22 cellular contexts compared by ENCODE assay signal in the genomic region with DNA sequence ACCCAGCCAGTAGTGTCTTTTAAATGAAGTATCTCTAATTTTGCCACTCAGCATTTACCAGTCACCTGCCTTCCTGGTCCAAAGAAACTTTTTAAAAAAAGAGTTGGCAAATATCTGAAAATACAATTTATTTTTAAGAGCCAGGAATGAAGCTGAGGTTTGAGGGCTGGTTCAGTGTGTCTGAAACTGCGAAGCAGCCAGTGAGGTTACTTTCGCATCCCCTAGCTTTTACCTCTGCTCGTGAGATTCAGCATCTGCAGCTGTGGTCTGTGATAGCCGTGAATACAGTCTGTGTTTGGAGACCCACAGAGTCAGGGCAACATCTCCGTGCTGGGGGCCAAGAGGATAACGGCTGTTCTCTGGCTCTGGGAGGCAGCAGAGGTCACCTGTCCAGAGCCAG. TPM values are rescaled to one million over a fixed set of nuclear protein-coding genes. Genes with fewer than 3 reads are reported as not detected.
DNase-seq lines count a peak whose midpoint lies in the region; ATAC-seq, FAIRE-seq and TF ChIP-seq lines count a peak whose summit lies in the region.
"Had no signal": no experiment of that assay in that cellular context is flagged by ENCODE, and none has a peak within 500 bp of the region (broad histone marks: within the 10 kb centered on the region; RNA-seq: fewer than 3 reads in every experiment).

No MANE protein-coding gene starts in this region.

- POLR2A ChIA-PET in HepG2 (lab: Yijun Ruan, JAX) = interaction anchor here (1.8 to 2.3 kb wide), 2 partner anchors 10 to 14 kb away, joined by 4 to 8 read pairs; no protein-coding TSS in a partner anchor

- H3K27me3 Mint-ChIP-seq in T-helper 2 cell treated with Interferon-gamma antibody and Interleukin-4, amounts not matched to agents 5 μg/mL and 100 μg/mL, for 36 hours (ENCODE audit: low read depth) = no peaks in the 10 kb centered on the region

- no peak overlapping the region for H3K27ac Mint-ChIP-seq in T-helper 2 cell treated with Interferon-gamma antibody and Interleukin-4, amounts not matched to agents 5 μg/mL and 100 μg/mL, for 36 hours
- H3K27ac Mint-ChIP-seq in stimulated activated effector memory CD8-positive, alpha-beta T cell treated with anti-CD3 and anti-CD28 coated beads, Interleukin-12 subunit alpha, Interleukin-12 subunit beta, amount 100 ng/mL, for 72 hours = peak overlapping the region; percentile 96

- CTCF ChIA-PET in HepG2 (lab: Yijun Ruan, JAX; ENCODE audit: low intra/inter-chr PET ratio, low total read pairs) = no interaction called here

- WGBS in HepG2 (ENCODE audit: low lambda C conversion rate) = 57% methylated on average over 6 of the region's 6 CpGs
- WGBS in right lobe of liver (ENCODE audit: insufficient coverage, low coverage, low lambda C conversion rate, missing lambda C conversion rate) = 76% methylated on average over 4 of the region's 6 CpGs

- H3K9ac ChIP-seq in HepG2 (ENCODE audit: insufficient read depth, low read depth, low read length) = no peak overlapping the region

- no peak overlapping the region for H3K4me3 ChIP-seq in HepG2 (replicated peaks in 1 of 3; ENCODE audit: insufficient read depth in 1 of 3, low read depth in 2 of 3, low read length in 3 of 3)
- H3K4me3 ChIP-seq in right lobe of liver = no peak overlapping the region
- H3K4me3 ChIP-seq: ascending aorta, transverse colon had no signal

- TF ChIP-seq RAD21 in HepG2 (CRISPR knock-in tag; IDR thresholded peaks at IDR 0.05) = no peak

- H3K79me2 ChIP-seq in HepG2 (ENCODE audit: insufficient read depth, low read length) = no peaks in the 10 kb centered on the region

- H3K4me1 ChIP-seq in HepG2 (ENCODE audit: insufficient read depth, low read length) = peaks cover 38% of the 10 kb centered on the region
- H3K4me1 ChIP-seq in right lobe of liver = no peaks in the 10 kb centered on the region
- H3K4me1 ChIP-seq: ascending aorta had no signal

- in situ Hi-C loops in HepG2 (cut with HindIII; ENCODE audit: extremely low pct_ligation_motif_present, low pct_unique_long_range_greater_than_20kb) = no loop called here

- peaks cover 23% of the 10 kb centered on the region for H3K4me1 Mint-ChIP-seq in T-helper 2 cell treated with Interferon-gamma antibody and Interleukin-4, amounts not matched to agents 5 μg/mL and 100 μg/mL, for 36 hours (ENCODE audit: low read depth)
- H3K4me1 Mint-ChIP-seq in stimulated activated effector memory CD8-positive, alpha-beta T cell treated with anti-CD3 and anti-CD28 coated beads, Interleukin-12 subunit alpha, Interleukin-12 subunit beta, amount 100 ng/mL, for 72 hours = peaks cover 55% of the 10 kb centered on the region

- H2AFZ ChIP-seq in HepG2 (ENCODE audit: low read length) = no peak overlapping the region

- peak overlapping the region; percentile 85; the same call in 1 of the 2 replicates for H3K4me2 ChIP-seq in HepG2 (ENCODE audit: low read depth, low read length)

- no peak for TF ChIP-seq EP300 in HepG2 (IDR thresholded peaks at IDR 0.05; ENCODE audit: low read depth in 2 of 2, low read length in 2 of 2)
- TF ChIP-seq EP300 in HepG2 (CRISPR knock-in tag; IDR thresholded peaks at IDR 0.05; ENCODE audit: borderline replicate concordance) = no peak

- H3K9me3 ChIP-seq in HepG2 (ENCODE audit: low read length) (no peaks in the 10 kb centered on the region), right lobe of liver (no peaks in the 10 kb centered on the region)
- H3K9me3 ChIP-seq: ascending aorta, transverse colon had no signal

- no TSS peak for BruUV-seq in HepG2 (replicated peaks; lab: Mats Ljungman, UMichigan)

- H3K36me3 ChIP-seq in HepG2 (replicated peaks in 1 of 2; ENCODE audit: control insufficient read depth in 1 of 2, insufficient read depth in 2 of 2, low read length in 2 of 2) (no peaks in the 10 kb centered on the region), right lobe of liver (no peaks in the 10 kb centered on the region)
- H3K36me3 ChIP-seq: ascending aorta, transverse colon had no signal

- no peak for ATAC-seq in HepG2
- ATAC-seq in right lobe of liver = no peak
- peak; percentile 30 for ATAC-seq in HG02678 (IDR thresholded peaks at IDR 0.05; ENCODE audit: unreplicated experiment)
- no peak for ATAC-seq in stimulated activated effector memory CD8-positive, alpha-beta T cell treated with anti-CD3 and anti-CD28 coated beads, Interleukin-12 subunit alpha, Interleukin-12 subunit beta, amount 100 ng/mL, for 72 hours
- ATAC-seq: sciatic nerve had no signal

- no peak for TF ChIP-seq CTCF in HepG2 (CRISPR knock-in tag; IDR thresholded peaks at IDR 0.05)
- no peak for TF ChIP-seq CTCF in right lobe of liver (IDR thresholded peaks at IDR 0.05)

- FAIRE-seq in HepG2 (lab: Jason Lieb, UNC) = no peak
- FAIRE-seq: endometrium, kidney had no signal

- DNase-seq in HepG2 (ENCODE audit: low spot score) (no peak), right lobe of liver (no peak), NCI-H2171 treated with DMSO at 0.1 percent for 48 hours (lab: John Stamatoyannopoulos, UW) (no peak), epidermal melanocyte (ENCODE audit: insufficient read length, low spot score) (no peak)
- no peak for DNase-seq in T-helper 2 cell treated with Interferon-gamma antibody and Interleukin-4, amounts not matched to agents 5 μg/mL and 100 μg/mL, for 36 hours (ENCODE audit: low spot score)
- DNase-seq in stimulated activated effector memory CD8-positive, alpha-beta T cell treated with anti-CD3 and anti-CD28 coated beads, Interleukin-12 subunit alpha, Interleukin-12 subunit beta, amount 100 ng/mL, for 72 hours (ENCODE audit: low spot score in 2 of 2) = no peak
- no peak for DNase-seq in activated CD4-positive, alpha-beta T cell treated with anti-CD3 and anti-CD28 coated beads, Interleukin-2, amount 50 U/mL, for 4 hours
- DNase-seq: activated naive CD4-positive, alpha-beta T cell treated with anti-CD3 and anti-CD28 coated beads for 36 hours; activated T-cell treated with anti-CD3 and anti-CD28 coated beads for 4 hours; dermis blood vessel endothelial cell; EL; H7; kidney; NCI-H1092 treated with DMSO at 0.1 percent for 48 hours; NCI-H2029; NCI-H226; T-helper 9 cell; transverse colon had no signal

- intact Hi-C loops in HepG2 (cut with micrococcal nuclease; ENCODE audit: unreplicated experiment) = no loop called here
- intact Hi-C loops in right lobe of liver (cut with DNase I) = no loop called here

- H3K27me3 ChIP-seq in HepG2 (ENCODE audit: control insufficient read depth in 1 of 2, insufficient read depth in 2 of 2, low read length in 2 of 2) = peaks cover 0 to 1% of the 10 kb centered on the region in 2 experiments; a peak in 1 of 5 replicates
- no peaks in the 10 kb centered on the region for H3K27me3 ChIP-seq in right lobe of liver
- H3K27me3 ChIP-seq: ascending aorta had no signal

- no peaks in the 10 kb centered on the region for H4K20me1 ChIP-seq in HepG2 (ENCODE audit: insufficient read depth, low read length)

- no peaks in the 10 kb centered on the region for H3K9me3 Mint-ChIP-seq in T-helper 2 cell treated with Interferon-gamma antibody and Interleukin-4, amounts not matched to agents 5 μg/mL and 100 μg/mL, for 36 hours
- H3K9me3 Mint-ChIP-seq in stimulated activated effector memory CD8-positive, alpha-beta T cell treated with anti-CD3 and anti-CD28 coated beads, Interleukin-12 subunit alpha, Interleukin-12 subunit beta, amount 100 ng/mL, for 72 hours = no peaks in the 10 kb centered on the region

- H3K27ac ChIP-seq in HepG2 (ENCODE audit: extremely low read length, insufficient read depth, low read length) = no peak overlapping the region
- H3K27ac ChIP-seq in right lobe of liver = no peak overlapping the region
- H3K27ac ChIP-seq: ascending aorta, transverse colon had no signal

- peak overlapping the region; percentile 96 for H3K4me3 Mint-ChIP-seq in T-helper 2 cell treated with Interferon-gamma antibody and Interleukin-4, amounts not matched to agents 5 μg/mL and 100 μg/mL, for 36 hours
- peak overlapping the region; percentile 99 for H3K4me3 Mint-ChIP-seq in stimulated activated effector memory CD8-positive, alpha-beta T cell treated with anti-CD3 and anti-CD28 coated beads, Interleukin-12 subunit alpha, Interleukin-12 subunit beta, amount 100 ng/mL, for 72 hours

- no peak for TF ChIP-seq POLR2A in HepG2 (IDR thresholded peaks at IDR 0.05; ENCODE audit: insufficient read depth in 1 of 2, low read depth in 2 of 2, low read length in 2 of 2)
- no peak for TF ChIP-seq POLR2A in right lobe of liver (IDR thresholded peaks at IDR 0.05)

- peaks cover 51% of the 10 kb centered on the region for H3K36me3 Mint-ChIP-seq in T-helper 2 cell treated with Interferon-gamma antibody and Interleukin-4, amounts not matched to agents 5 μg/mL and 100 μg/mL, for 36 hours (ENCODE audit: low read depth)
- H3K36me3 Mint-ChIP-seq in stimulated activated effector memory CD8-positive, alpha-beta T cell treated with anti-CD3 and anti-CD28 coated beads, Interleukin-12 subunit alpha, Interleukin-12 subunit beta, amount 100 ng/mL, for 72 hours = peaks cover 42% of the 10 kb centered on the region

RNA-seq across cellular contexts. Expression of a gene that starts 21.3 kb away (rescaled TPM):
- 6.2 and 6.9 TPM in 2 replicates for total RNA-seq in HepG2 (2016; rRNA removed; fragmentation: Illumina TruSeq; extraction: Trizol)
- total RNA-seq in HepG2 (2016; cell fraction: cytosol; rRNA removed; fragmentation: Illumina TruSeq; extraction: Trizol; ENCODE audit: low read depth) = 2.4 and 4.5 TPM in 2 replicates
- total RNA-seq in HepG2 (2016; cell fraction: insoluble cytoplasmic fraction; rRNA removed; fragmentation: Illumina TruSeq; extraction: Trizol) = 5.5 and 6.9 TPM in 2 replicates
- 5.4 and 6.7 TPM in 2 replicates for total RNA-seq in HepG2 (2016; cell fraction: membrane; rRNA removed; fragmentation: Illumina TruSeq; extraction: Trizol)
- 4.9 and 5.4 TPM in 2 replicates for total RNA-seq in HepG2 (2016; cell fraction: nucleus; rRNA removed; fragmentation: Illumina TruSeq; extraction: Trizol)
- polyA plus RNA-seq in HepG2 (2011; rRNA removed) = 8.8 and 11.7 TPM in 2 replicates
- polyA plus RNA-seq in HepG2 (2011; cell fraction: cytosol; rRNA removed) = 6.5 and 7.2 TPM in 2 replicates
- polyA plus RNA-seq in HepG2 (2011; cell fraction: nucleus; rRNA removed) = 30.5 and 35.5 TPM in 2 replicates
- polyA plus RNA-seq in HepG2 (2012) = 6.4 and 8.3 TPM in 2 replicates
- polyA plus RNA-seq in HepG2 (2016; cell fraction: cytosol; fragmentation: Illumina TruSeq; extraction: Trizol; ENCODE audit: low read depth) = 3.7 and 4.2 TPM in 2 replicates
- polyA plus RNA-seq in HepG2 (2016; cell fraction: insoluble cytoplasmic fraction; fragmentation: Illumina TruSeq; extraction: Trizol; ENCODE audit: low read depth) = 5.7 and 8.4 TPM in 2 replicates
- polyA plus RNA-seq in HepG2 (2016; cell fraction: membrane; fragmentation: Illumina TruSeq; extraction: Trizol; ENCODE audit: low read depth) = 4.3 and 4.4 TPM in 2 replicates
- 13.3 and 15.1 TPM in 2 replicates for polyA plus RNA-seq in HepG2 (2016; cell fraction: nucleus; fragmentation: Illumina TruSeq; extraction: Trizol; ENCODE audit: insufficient read depth, low read depth)
- polyA minus RNA-seq in HepG2 (2011; rRNA and poly(A)+ RNA removed; ENCODE audit: low replicate concordance) = 7.0 and 40.0 TPM in 2 replicates
- 5.6 and 6.2 TPM in 2 replicates for polyA minus RNA-seq in HepG2 (2011; cell fraction: cytosol; rRNA and poly(A)+ RNA removed)
- 8.2 and 11.2 TPM in 2 replicates for polyA minus RNA-seq in HepG2 (2011; cell fraction: nucleus; rRNA and poly(A)+ RNA removed)
- total RNA-seq in right lobe of liver = 10 to 100 TPM in 2 of 6 experiments, 1 to 10 TPM in 4; 4.4 to 14.8 (median 6.9) TPM

RNA-seq across cellular contexts. Expression of a gene that starts 32.2 kb away (rescaled TPM):
- total RNA-seq in HepG2 (2016; rRNA removed; fragmentation: Illumina TruSeq; extraction: Trizol) (5.7 and 6.8 TPM in 2 replicates), right lobe of liver (1 to 10 TPM; 1.5 to 6.0 (median 2.0) TPM)
- total RNA-seq in HepG2 (2016; cell fraction: cytosol; rRNA removed; fragmentation: Illumina TruSeq; extraction: Trizol; ENCODE audit: low read depth) = 14.2 and 15.4 TPM in 2 replicates
- 4.1 and 7.4 TPM in 2 replicates for total RNA-seq in HepG2 (2016; cell fraction: insoluble cytoplasmic fraction; rRNA removed; fragmentation: Illumina TruSeq; extraction: Trizol)
- 8.5 and 9.7 TPM in 2 replicates for total RNA-seq in HepG2 (2016; cell fraction: membrane; rRNA removed; fragmentation: Illumina TruSeq; extraction: Trizol)
- 10.3 and 12.7 TPM in 2 replicates for total RNA-seq in HepG2 (2016; cell fraction: nucleus; rRNA removed; fragmentation: Illumina TruSeq; extraction: Trizol)
- polyA plus RNA-seq in HepG2 (2011; rRNA removed) = 4.4 and 4.8 TPM in 2 replicates
- polyA plus RNA-seq in HepG2 (2011; cell fraction: cytosol; rRNA removed) = 1.9 and 3.0 TPM in 2 replicates
- 40.2 and 52.1 TPM in 2 replicates for polyA plus RNA-seq in HepG2 (2011; cell fraction: nucleus; rRNA removed)
- 4.8 and 5.9 TPM in 2 replicates for polyA plus RNA-seq in HepG2 (2012)
- 0.46 and 0.69 TPM in 2 replicates for polyA plus RNA-seq in HepG2 (2016; cell fraction: cytosol; fragmentation: Illumina TruSeq; extraction: Trizol; ENCODE audit: low read depth)
- polyA plus RNA-seq in HepG2 (2016; cell fraction: insoluble cytoplasmic fraction; fragmentation: Illumina TruSeq; extraction: Trizol; ENCODE audit: low read depth) = 4.0 and 5.3 TPM in 2 replicates
- 1.4 and 1.6 TPM in 2 replicates for polyA plus RNA-seq in HepG2 (2016; cell fraction: membrane; fragmentation: Illumina TruSeq; extraction: Trizol; ENCODE audit: low read depth)
- 30.1 and 30.8 TPM in 2 replicates for polyA plus RNA-seq in HepG2 (2016; cell fraction: nucleus; fragmentation: Illumina TruSeq; extraction: Trizol; ENCODE audit: insufficient read depth, low read depth)
- 13.1 TPM in 2 replicates for polyA minus RNA-seq in HepG2 (2011; rRNA and poly(A)+ RNA removed; ENCODE audit: low replicate concordance)
- 4.6 and 4.9 TPM in 2 replicates for polyA minus RNA-seq in HepG2 (2011; cell fraction: cytosol; rRNA and poly(A)+ RNA removed)
- polyA minus RNA-seq in HepG2 (2011; cell fraction: nucleus; rRNA and poly(A)+ RNA removed) = 14.7 and 15.8 TPM in 2 replicates
